ENCODE assay signal across 8 cellular contexts in the genomic region with DNA sequence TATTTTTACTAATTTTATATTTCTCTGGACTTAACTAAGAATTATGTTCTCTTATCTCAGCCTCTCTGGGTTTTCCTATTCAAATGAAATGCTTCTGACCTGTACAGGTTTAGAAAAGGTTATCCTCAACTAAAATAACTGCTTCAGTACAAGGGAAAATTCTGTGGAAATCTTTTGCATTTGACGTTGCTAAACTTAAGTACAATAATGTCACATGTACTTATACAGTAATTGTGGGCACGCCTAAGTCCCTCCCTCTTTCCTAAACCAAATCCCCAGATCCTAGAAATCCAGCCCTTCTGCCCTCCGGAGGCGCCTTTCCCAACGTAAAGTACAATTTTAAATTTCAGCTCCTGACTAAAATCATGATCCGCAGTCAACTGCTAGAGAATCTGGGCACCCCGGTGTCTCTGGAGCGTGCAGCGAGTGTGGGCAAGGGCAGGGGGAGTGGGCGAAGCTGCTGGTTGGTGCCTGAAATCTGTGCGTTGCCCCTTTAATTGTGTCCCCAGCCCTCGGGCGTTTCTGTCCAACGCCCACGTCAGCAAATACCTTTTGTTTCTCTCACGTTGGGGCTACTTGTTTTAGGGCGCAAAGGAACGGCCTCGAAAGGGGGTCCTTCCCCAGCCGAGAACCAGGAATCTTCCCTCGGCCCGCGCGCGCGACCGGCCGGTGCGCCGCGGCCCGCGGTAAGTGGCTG. TPM values are rescaled to one million over a fixed set of nuclear protein-coding genes. Genes with fewer than 3 reads are reported as not detected.
DNase-seq lines count a peak whose midpoint lies in the region; ATAC-seq, FAIRE-seq and TF ChIP-seq lines count a peak whose summit lies in the region.

A gene (plus strand): TSS at position 541 of the 697 bp plus-strand sequence. CDS start 53,505 bp downstream, outside the sequence.

- H3K4me3 Mint-ChIP-seq in memory B cell, result peak within 1 kb of the TSS; percentile 83

- CTCF ChIA-PET in endothelial cell of umbilical vein (lab: Charles Lee), result interaction anchor here (3.6 kb wide), 1 partner anchor 18 kb away, joined by 35 read pairs; no protein-coding TSS in a partner anchor

- TF ChIP-seq POLR2A in endothelial cell of umbilical vein (IDR thresholded peaks at IDR 0.05; ENCODE audit: low read depth, low read length) (no peak), suprapubic skin (IDR thresholded peaks at IDR 0.05) (no peak)

- POLR2A ChIA-PET in endothelial cell of umbilical vein (lab: Charles Lee), result interaction anchor here (0.6 to 1.4 kb wide), 2 partner anchors 18 to 203 kb away, joined by 3 to 9 read pairs; a partner anchor contains a TSS

- H3K79me2 ChIP-seq in endothelial cell of umbilical vein (ENCODE audit: control insufficient read depth, insufficient read depth, low read length), result peaks cover 2% of the 10 kb centered on the region

- no TSS peak for BruUV-seq in endothelial cell of umbilical vein (replicated peaks; lab: Mats Ljungman, UMichigan)

- H3K36me3 ChIP-seq in endothelial cell of umbilical vein (ENCODE audit: control insufficient read depth in 2 of 2, extremely low read depth in 1 of 2, insufficient read depth in 2 of 2, low read length in 2 of 2) (no peaks in the 10 kb centered on the region), suprapubic skin (no peaks in the 10 kb centered on the region)

- peaks cover 17% of the 10 kb centered on the region for H3K27me3 Mint-ChIP-seq in memory B cell

- H3K9me3 ChIP-seq in endothelial cell of umbilical vein (replicated peaks; ENCODE audit: control insufficient read depth, insufficient read depth, low read length) (no peaks in the 10 kb centered on the region), suprapubic skin (no peaks in the 10 kb centered on the region)

- WGBS in suprapubic skin, result 0% methylated on average over 19 of the region's 33 CpGs

- H3K4me1 ChIP-seq in endothelial cell of umbilical vein (ENCODE audit: control insufficient read depth, extremely low read depth, insufficient read depth, low read length) (peaks cover 11% of the 10 kb centered on the region), suprapubic skin (peaks cover 19% of the 10 kb centered on the region)

- H3K27ac ChIP-seq in VCaP (peak within 1 kb of the TSS; percentile 77), endothelial cell of umbilical vein (ENCODE audit: insufficient read depth, low read depth, low read length) (peak within 1 kb of the TSS; percentile 62), suprapubic skin (peak within 1 kb of the TSS; percentile 81)

- H3K36me3 Mint-ChIP-seq in memory B cell, result no peaks in the 10 kb centered on the region

- peak within 1 kb of the TSS; percentile 64 for H3K27ac Mint-ChIP-seq in memory B cell

- dilution Hi-C loops in endothelial cell of umbilical vein (cut with MboI; ENCODE audit: extremely low pct_ligation_motif_present, low sequenced_read_pairs), result no loop called here

- no peaks in the 10 kb centered on the region for H3K9me3 Mint-ChIP-seq in memory B cell

- no peaks in the 10 kb centered on the region for H3K9me1 ChIP-seq in endothelial cell of umbilical vein (replicated peaks; ENCODE audit: control insufficient read depth, extremely low read depth, insufficient read depth, low read length)

- intact Hi-C loops in endothelial cell of umbilical vein (cut with micrococcal nuclease), result loop anchor here (2.0 kb wide), 1 partner anchor 112 kb away; a partner anchor contains a TSS

- H3K9ac ChIP-seq in endothelial cell of umbilical vein (replicated peaks; ENCODE audit: extremely low read depth, insufficient read depth, low read length), result peak within 1 kb of the TSS; percentile 80

- DNase-seq in NCI-H510A treated with DMSO at 0.1 percent for 48 hours (lab: John Stamatoyannopoulos, UW) (peak; percentile 71), NCI-H510A (lab: John Stamatoyannopoulos, UW) (no peak), NCI-H146 (lab: John Stamatoyannopoulos, UW) (peak; percentile 65), endothelial cell of umbilical vein (ENCODE audit: low read depth, low spot score) (peak; percentile 79), memory B cell (ENCODE audit: low spot score in 2 of 2) (peak in 1 of 2 donors; percentile 31), suprapubic skin (ENCODE audit: low spot score in 2 of 2) (peak in 1 of 2 donors; percentile 67)

- TF ChIP-seq CTCF in VCaP (conservative IDR thresholded peaks at IDR 0.05), result no peak
- no peak for TF ChIP-seq CTCF in endothelial cell of umbilical vein (IDR thresholded peaks at IDR 0.05; ENCODE audit: extremely low read depth in 1 of 2, insufficient read depth in 1 of 2, low read depth in 1 of 2, low read length in 2 of 2)
- no peak for TF ChIP-seq CTCF in suprapubic skin (IDR thresholded peaks at IDR 0.05)

- H3K27me3 ChIP-seq in endothelial cell of umbilical vein (ENCODE audit: control insufficient read depth in 2 of 2, insufficient read depth in 2 of 2, low read length in 2 of 2) (no peaks in the 10 kb centered on the region), suprapubic skin (no peaks in the 10 kb centered on the region)

- TF ChIP-seq EP300 in suprapubic skin (IDR thresholded peaks at IDR 0.05), result no peak

- ATAC-seq in memory B cell (ENCODE audit: low read depth) (peak; percentile 24), HG02571 (IDR thresholded peaks at IDR 0.05; ENCODE audit: unreplicated experiment) (no peak)

- H2AFZ ChIP-seq in endothelial cell of umbilical vein (ENCODE audit: low read depth, low read length), result peak within 1 kb of the TSS; percentile 96

- peak within 1 kb of the TSS; percentile 96 for H3K4me2 ChIP-seq in endothelial cell of umbilical vein (ENCODE audit: insufficient read depth, low read length)

- H3K4me1 Mint-ChIP-seq in memory B cell, result peaks cover 17% of the 10 kb centered on the region

- H3K4me3 ChIP-seq in endothelial cell of umbilical vein (replicated peaks in 1 of 3; ENCODE audit: insufficient read depth in 1 of 3, low read depth in 1 of 3, low read length in 3 of 3) (peak within 1 kb of the TSS; percentile 65 to 85 (median 79)), suprapubic skin (peak within 1 kb of the TSS; percentile 76)

- no peaks in the 10 kb centered on the region for H4K20me1 ChIP-seq in endothelial cell of umbilical vein (replicated peaks; ENCODE audit: control insufficient read depth, extremely low read depth, insufficient read depth, low read length)

- FAIRE-seq in endothelial cell of umbilical vein (lab: Jason Lieb, UNC), result peak; percentile 55

TF ChIP-seq in endothelial cell of umbilical vein, 7 proteins besides CTCF, POLR2A, EP300 and RAD21:
- TF ChIP-seq MYC (IDR thresholded peaks at IDR 0.05; ENCODE audit: low read depth, low read length), result no peak
- TF ChIP-seq JUN (IDR thresholded peaks at IDR 0.05; ENCODE audit: borderline replicate concordance, insufficient read depth, insufficient read length, low read depth), result no peak
- no peak for TF ChIP-seq POLR2AphosphoS5 (IDR thresholded peaks at IDR 0.05; ENCODE audit: insufficient read depth, low read depth, low read length)
- TF ChIP-seq, protein P1, sequence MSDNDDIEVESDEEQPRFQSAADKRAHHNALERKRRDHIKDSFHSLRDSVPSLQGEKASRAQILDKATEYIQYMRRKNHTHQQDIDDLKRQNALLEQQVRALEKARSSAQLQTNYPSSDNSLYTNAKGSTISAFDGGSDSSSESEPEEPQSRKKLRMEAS (IDR thresholded peaks at IDR 0.05; ENCODE audit: insufficient read depth, insufficient read length), result no peak
- TF ChIP-seq EZH2 (IDR thresholded peaks at IDR 0.05; ENCODE audit: borderline replicate concordance, low read depth, low read length, severe bottlenecking), result no peak
- no peak for TF ChIP-seq GATA2 (IDR thresholded peaks at IDR 0.05; ENCODE audit: insufficient read depth, insufficient read length, low read depth, low read length)
- TF ChIP-seq FOS (IDR thresholded peaks at IDR 0.05; ENCODE audit: borderline replicate concordance, insufficient read depth, low read length), result no peak

RNA-seq across cellular contexts. Expression of the gene that starts here (rescaled TPM):
- total RNA-seq in endothelial cell of umbilical vein, result 9.1 and 9.6 TPM in 2 replicates
- polyA plus RNA-seq in endothelial cell of umbilical vein, result 2.9 and 3.1 TPM in 2 replicates
- 3.6 and 3.9 TPM in 2 replicates for polyA plus RNA-seq in endothelial cell of umbilical vein (2011; cell fraction: cytosol; rRNA removed)
- 5.5 and 7.6 TPM in 2 replicates for polyA plus RNA-seq in endothelial cell of umbilical vein (2011; cell fraction: nucleus; rRNA removed)
- 5.3 and 5.5 TPM in 2 replicates for polyA plus RNA-seq in endothelial cell of umbilical vein (2012)
- polyA minus RNA-seq in endothelial cell of umbilical vein, result 8.7 and 10.6 TPM in 2 replicates
- 8.8 TPM for polyA minus RNA-seq in endothelial cell of umbilical vein (2011; cell fraction: cytosol; rRNA and poly(A)+ RNA removed)
- polyA minus RNA-seq in endothelial cell of umbilical vein (2011; cell fraction: nucleus; rRNA and poly(A)+ RNA removed), result 7.8 and 8.6 TPM in 2 replicates
- 1 to 10 TPM; 2.3 to 3.4 (median 3.1) TPM for total RNA-seq in suprapubic skin
